8 cellular contexts compared by ENCODE assay signal in genomic region chr9:83622814-83623633, GRCh38. TPM values are rescaled to one million over a fixed set of nuclear protein-coding genes. Genes with fewer than 3 reads are reported as not detected.
A peak's percentile ranks its signal among the peaks of the same experiment; 100 is the strongest.
DNase-seq lines count a peak whose midpoint lies in the region; ATAC-seq, FAIRE-seq and TF ChIP-seq lines count a peak whose summit lies in the region.

TSS of gene IDNK (plus strand) at chr9:83623143. CDS start at chr9:83623172, 29 bp downstream.

- H3K4me3 ChIP-seq in DOHH2 (ENCODE audit: low read length) (peak within 1 kb of the TSS; percentile 82), pancreas (peak within 1 kb of the TSS; percentile 63 to 81 (median 77))

- in situ Hi-C loops in SK-MEL-5 (cut with HindIII; ENCODE audit: low pct_unique_long_range_greater_than_20kb, low sequenced_read_pairs) = no loop called here

- H3K27me3 Mint-ChIP-seq in type B pancreatic cell = peaks cover 8% of the 10 kb centered on the region

- H3K36me3 ChIP-seq in DOHH2 (ENCODE audit: control insufficient read depth, low read length) = peaks cover 13% of the 10 kb centered on the region
- H3K36me3 ChIP-seq in pancreas = no peaks in the 10 kb centered on the region

- no peaks in the 10 kb centered on the region for H3K9me3 ChIP-seq in DOHH2 (ENCODE audit: control insufficient read depth, insufficient read depth, low read length)
- H3K9me3 ChIP-seq in pancreas = no peaks in the 10 kb centered on the region

- H3K4me1 Mint-ChIP-seq in type B pancreatic cell (ENCODE audit: unreplicated experiment) = peaks cover 14% of the 10 kb centered on the region

- H3K36me3 Mint-ChIP-seq in activated naive CD4-positive, alpha-beta T cell treated with anti-CD3 and anti-CD28 coated beads, Interleukin-2, amount 50 U/mL, for 72 hours = peaks cover 6 to 16% of the 10 kb centered on the region in 2 donors
- peaks cover 4% of the 10 kb centered on the region for H3K36me3 Mint-ChIP-seq in type B pancreatic cell

- no peaks in the 10 kb centered on the region for H3F3A ChIP-seq in DOHH2 (ENCODE audit: control insufficient read depth, insufficient read depth)

- H3K9me3 Mint-ChIP-seq in activated naive CD4-positive, alpha-beta T cell treated with anti-CD3 and anti-CD28 coated beads, Interleukin-2, amount 50 U/mL, for 72 hours = no peaks in the 10 kb centered on the region
- no peaks in the 10 kb centered on the region for H3K9me3 Mint-ChIP-seq in type B pancreatic cell

- FAIRE-seq in pancreas (lab: Jason Lieb, UNC) = no peak

- H3K79me2 ChIP-seq in DOHH2 (ENCODE audit: control insufficient read depth, low read length) = peaks cover 14% of the 10 kb centered on the region

- DNase-seq in HuH-7 (ENCODE audit: low spot score) = peak; percentile 70
- DNase-seq in SK-MEL-5 (ENCODE audit: low read depth, low spot score) = peak; percentile 59
- DNase-seq in activated naive CD4-positive, alpha-beta T cell treated with anti-CD3 and anti-CD28 coated beads, Interleukin-2, amount 50 U/mL, for 72 hours (ENCODE audit: low spot score in 2 of 2) = peak; percentile 68 to 74
- DNase-seq in head of caudate nucleus = peak; percentile 35 to 89 (median 77)
- DNase-seq in pancreas = peak; percentile 61 to 85 (median 66)
- peak; percentile 75 for DNase-seq in type B pancreatic cell (ENCODE audit: extremely low spot score, unreplicated experiment)

- peak within 1 kb of the TSS; percentile 93 for H3K4me3 Mint-ChIP-seq in type B pancreatic cell

- peaks cover 7% of the 10 kb centered on the region; the same call in 1 of the 2 replicates for H3K27me3 ChIP-seq in DOHH2 (ENCODE audit: control insufficient read depth, low read length)
- H3K27me3 ChIP-seq in pancreas = no peaks in the 10 kb centered on the region

- intact Hi-C loops in head of caudate nucleus (cut with DNase I) (loop anchor here (10.0 kb wide), 1 partner anchor 82 kb away; the partner anchor contains the start of gene UBQLN1), pancreas (cut with DNase I) (no loop called here)

- no peaks in the 10 kb centered on the region for H4K20me1 ChIP-seq in DOHH2 (ENCODE audit: control insufficient read depth, insufficient read depth, low read depth, low read length)

- peak; percentile 72 for ATAC-seq in GM21526 (IDR thresholded peaks at IDR 0.05; ENCODE audit: low FRiP score, unreplicated experiment)
- peak; percentile 72 to 90 for ATAC-seq in activated naive CD4-positive, alpha-beta T cell treated with anti-CD3 and anti-CD28 coated beads, Interleukin-2, amount 50 U/mL, for 72 hours
- peak; percentile 81 to 89 (median 86) for ATAC-seq in pancreas

- H3K4me1 ChIP-seq in DOHH2 (ENCODE audit: control insufficient read depth, low read length) (peaks cover 27% of the 10 kb centered on the region), pancreas (peaks cover 5 to 7% (median 6%) of the 10 kb centered on the region in 3 donors)

- no peaks in the 10 kb centered on the region for H3K9me2 ChIP-seq in DOHH2 (replicated peaks; ENCODE audit: control insufficient read depth, low read length)

- 0 to 1% methylated on average over 78 to 88 of the region's 89 CpGs for WGBS in pancreas, 2 donors

- H3K27ac Mint-ChIP-seq in activated naive CD4-positive, alpha-beta T cell treated with anti-CD3 and anti-CD28 coated beads, Interleukin-2, amount 50 U/mL, for 72 hours = peak within 1 kb of the TSS; percentile 93 to 99
- peak within 1 kb of the TSS; percentile 91 for H3K27ac Mint-ChIP-seq in type B pancreatic cell

- H3K4me2 ChIP-seq in DOHH2 (ENCODE audit: low read length) = peak within 1 kb of the TSS; percentile 83

- peak; percentile 9 for TF ChIP-seq CTCF in DOHH2 (IDR thresholded peaks at IDR 0.05; ENCODE audit: low read depth, low read length, poor library complexity, severe bottlenecking)
- TF ChIP-seq CTCF in pancreas (IDR thresholded peaks at IDR 0.05) = no peak
- TF ChIP-seq CTCF in type B pancreatic cell (conservative IDR thresholded peaks at IDR 0.05) = no peak

- peak within 1 kb of the TSS; percentile 49 for H3K27ac ChIP-seq in DOHH2 (ENCODE audit: low read depth, low read length)
- H3K27ac ChIP-seq in pancreas = peak within 1 kb of the TSS; percentile 69 to 93 (median 82)

RNA-seq across cellular contexts. Expression of gene IDNK, which starts in this region (rescaled TPM):
- total RNA-seq in SK-MEL-5 (2014; rRNA removed; shearing (Covaris generic)) = 3.7 and 5.4 TPM in 2 replicates
- polyA plus RNA-seq in SK-MEL-5 (2015; cell fraction: cytosol; rRNA removed) = 2.7 and 7.8 TPM in 2 replicates
- polyA plus RNA-seq in SK-MEL-5 (2015; cell fraction: nucleus; rRNA removed) = 5.8 and 12.7 TPM in 2 replicates
- 1 to 10 TPM in 1 of 2 donors, under 1 TPM in 1; 0.89 to 4.7 TPM for total RNA-seq in activated naive CD4-positive, alpha-beta T cell treated with anti-CD3 and anti-CD28 coated beads, Interleukin-2, amount 50 U/mL, for 72 hours
- total RNA-seq in pancreas (1 to 10 TPM; 3.2 to 4.7 (median 4.2) TPM), type B pancreatic cell (ENCODE audit: low replicate concordance) (4.4 TPM in 2 replicates)
- polyA plus RNA-seq in pancreas = 10 to 100 TPM in 1 of 2 donors, 1 to 10 TPM in 1; 7.7 to 11.9 TPM

Comparison
In these comparisons a context has a peak if more than half of its experiments do, and no peak if none do; other contexts are left out.
1. Peak in every context shown above with its lines: DNase-seq, ATAC-seq, H3K4me3 ChIP-seq and H3K27ac ChIP-seq.